ENCODE assay signal across 12 cellular contexts in the genomic region with DNA sequence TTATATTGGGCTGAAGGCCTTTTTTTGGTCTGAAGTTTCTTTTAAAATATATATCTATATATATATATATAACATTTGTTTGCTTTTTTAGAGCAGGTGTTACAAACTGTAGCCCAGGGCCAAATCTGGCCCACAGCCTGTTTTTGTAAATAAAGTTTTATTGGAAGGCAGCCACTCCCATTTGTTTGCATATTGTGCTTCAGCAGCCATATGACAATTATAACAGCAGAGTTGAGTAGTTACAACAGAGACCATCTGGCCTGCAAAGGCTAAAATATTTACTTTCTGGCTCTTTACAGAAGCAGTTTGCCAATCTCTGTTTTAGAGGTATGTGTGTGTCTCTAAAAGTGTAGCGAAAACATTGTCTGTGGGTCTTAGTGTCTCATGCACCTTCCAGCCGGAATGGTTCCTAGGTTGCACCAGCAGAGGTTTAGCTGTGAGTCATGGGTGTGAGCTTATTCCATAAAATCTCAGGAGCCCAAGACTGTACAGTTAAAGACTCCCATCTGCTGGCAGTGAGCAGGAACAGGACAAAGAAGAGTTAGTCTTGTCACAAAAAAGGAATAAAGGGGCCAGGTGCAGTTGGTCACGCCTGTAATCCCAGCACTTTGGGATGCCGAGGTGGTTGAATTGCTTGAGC. TPM values are rescaled to one million over a fixed set of nuclear protein-coding genes. Genes with fewer than 3 reads are reported as not detected.
DNase-seq lines count a peak whose midpoint lies in the region; ATAC-seq and TF ChIP-seq lines count a peak whose summit lies in the region.
"Had no signal": no experiment of that assay in that cellular context is flagged by ENCODE, and none has a peak within 500 bp of the region (broad histone marks: within the 10 kb centered on the region; RNA-seq: fewer than 3 reads in every experiment).

No MANE protein-coding gene starts in this region.

- no peak overlapping the region for H3K4me3 Mint-ChIP-seq in activated CD8-positive, alpha-beta T cell treated with anti-CD3 and anti-CD28 coated beads for 36 hours
- no peak overlapping the region for H3K4me3 Mint-ChIP-seq in activated CD4-positive, alpha-beta memory T cell treated with anti-CD3 and anti-CD28 coated beads for 36 hours
- H3K4me3 Mint-ChIP-seq: effector memory CD8-positive, alpha-beta T cell had no signal

- no peaks in the 10 kb centered on the region for H3K27me3 Mint-ChIP-seq in activated CD8-positive, alpha-beta T cell treated with anti-CD3 and anti-CD28 coated beads for 36 hours
- no peaks in the 10 kb centered on the region for H3K27me3 Mint-ChIP-seq in activated CD4-positive, alpha-beta memory T cell treated with anti-CD3 and anti-CD28 coated beads for 36 hours
- H3K27me3 Mint-ChIP-seq: effector memory CD8-positive, alpha-beta T cell had no signal

- no peak for ATAC-seq in activated CD8-positive, alpha-beta T cell treated with anti-CD3 and anti-CD28 coated beads for 36 hours
- no peak for ATAC-seq in omental fat pad (ENCODE audit: low FRiP score)
- ATAC-seq: effector memory CD8-positive, alpha-beta T cell; stimulated activated naive CD8-positive, alpha-beta T cell treated with anti-CD3 and anti-CD28 coated beads, Interleukin-15, Interleukin-2, amounts not matched to agents 100 U/mL and 50 U/mL, for 24 hours had no signal

- POLR2A ChIA-PET in activated CD8-positive, alpha-beta T cell treated with anti-CD3 and anti-CD28 coated beads for 36 hours (lab: Charles Lee) = interaction anchor here (0.6 kb wide), 1 partner anchor 59 kb away, joined by 3 read pairs; no protein-coding TSS in a partner anchor
- POLR2A ChIA-PET in activated CD4-positive, alpha-beta memory T cell treated with anti-CD3 and anti-CD28 coated beads for 36 hours (lab: Charles Lee) = no interaction called here

- TF ChIP-seq CTCF in epithelial cell of esophagus (IDR thresholded peaks at IDR 0.05; ENCODE audit: insufficient read depth, low read depth, low read length, missing control alignments) = peak; percentile 40
- no peak for TF ChIP-seq CTCF in activated CD8-positive, alpha-beta T cell treated with anti-CD3 and anti-CD28 coated beads for 36 hours (IDR thresholded peaks at IDR 0.05)
- TF ChIP-seq CTCF in omental fat pad (IDR thresholded peaks at IDR 0.05) = no peak

- H3K36me3 Mint-ChIP-seq in activated CD8-positive, alpha-beta T cell treated with anti-CD3 and anti-CD28 coated beads for 36 hours (ENCODE audit: low read depth) = peaks cover 22% of the 10 kb centered on the region
- peaks cover 19% of the 10 kb centered on the region for H3K36me3 Mint-ChIP-seq in activated CD4-positive, alpha-beta memory T cell treated with anti-CD3 and anti-CD28 coated beads for 36 hours

- H3K9me3 Mint-ChIP-seq in activated CD8-positive, alpha-beta T cell treated with anti-CD3 and anti-CD28 coated beads for 36 hours = no peaks in the 10 kb centered on the region
- H3K9me3 Mint-ChIP-seq in activated CD4-positive, alpha-beta memory T cell treated with anti-CD3 and anti-CD28 coated beads for 36 hours = no peaks in the 10 kb centered on the region
- H3K9me3 Mint-ChIP-seq: effector memory CD8-positive, alpha-beta T cell had no signal

- intact Hi-C loops in activated CD8-positive, alpha-beta T cell treated with anti-CD3 and anti-CD28 coated beads for 36 hours (cut with micrococcal nuclease) = no loop called here
- intact Hi-C loops in activated CD4-positive, alpha-beta memory T cell treated with anti-CD3 and anti-CD28 coated beads for 36 hours (cut with micrococcal nuclease) = no loop called here

- H3K4me3 ChIP-seq in epithelial cell of esophagus (ENCODE audit: low read length) = no peak overlapping the region

- no peaks in the 10 kb centered on the region for H3K4me1 Mint-ChIP-seq in activated CD8-positive, alpha-beta T cell treated with anti-CD3 and anti-CD28 coated beads for 36 hours (ENCODE audit: low read depth)
- no peaks in the 10 kb centered on the region for H3K4me1 Mint-ChIP-seq in activated CD4-positive, alpha-beta memory T cell treated with anti-CD3 and anti-CD28 coated beads for 36 hours (ENCODE audit: low read depth)

- peak; percentile 42 for DNase-seq in A172 (ENCODE audit: low spot score)
- peak; percentile 24 for DNase-seq in GM03348 (ENCODE audit: low spot score)
- DNase-seq in NCI-H748 (lab: John Stamatoyannopoulos, UW; ENCODE audit: unreplicated experiment) = peak; percentile 65
- DNase-seq in epithelial cell of esophagus (ENCODE audit: low read depth) = peak; percentile 68
- DNase-seq in activated CD8-positive, alpha-beta T cell treated with anti-CD3 and anti-CD28 coated beads for 36 hours = no peak
- no peak for DNase-seq in omental fat pad (ENCODE audit: low spot score)
- DNase-seq in NCI-H2107 treated with DMSO at 0.1 percent for 48 hours (lab: John Stamatoyannopoulos, UW; ENCODE audit: unreplicated experiment) = no peak
- no peak for DNase-seq in activated CD4-positive, alpha-beta memory T cell treated with anti-CD3 and anti-CD28 coated beads for 36 hours
- DNase-seq: activated gamma-delta T cell; effector memory CD8-positive, alpha-beta T cell; NCI-H1436 treated with DMSO at 0.1 percent for 48 hours; stimulated activated naive CD8-positive, alpha-beta T cell treated with anti-CD3 and anti-CD28 coated beads, Interleukin-15, Interleukin-2, amounts not matched to agents 100 U/mL and 50 U/mL, for 24 hours had no signal

- H3K27ac Mint-ChIP-seq in activated CD8-positive, alpha-beta T cell treated with anti-CD3 and anti-CD28 coated beads for 36 hours = no peak overlapping the region
- no peak overlapping the region for H3K27ac Mint-ChIP-seq in activated CD4-positive, alpha-beta memory T cell treated with anti-CD3 and anti-CD28 coated beads for 36 hours
- H3K27ac Mint-ChIP-seq: effector memory CD8-positive, alpha-beta T cell had no signal

- CTCF ChIA-PET in activated CD8-positive, alpha-beta T cell treated with anti-CD3 and anti-CD28 coated beads for 36 hours (lab: Charles Lee) = interaction anchor here (0.8 kb wide), 1 partner anchor 28 kb away, joined by 3 read pairs; no protein-coding TSS in a partner anchor
- CTCF ChIA-PET in activated CD4-positive, alpha-beta memory T cell treated with anti-CD3 and anti-CD28 coated beads for 36 hours (lab: Charles Lee) = no interaction called here

RNA-seq across cellular contexts. Expression of gene LCMT1, which starts 23.8 kb away (rescaled TPM):
- total RNA-seq in A172 (2014; rRNA removed; shearing (Covaris generic)) = 58.6 and 61.4 TPM in 2 replicates
- total RNA-seq in activated CD8-positive, alpha-beta T cell treated with anti-CD3 and anti-CD28 coated beads for 36 hours = 10 to 100 TPM; 37.1 to 40.7 TPM
- 10 to 100 TPM; 22.5 to 28.7 (median 24.8) TPM for total RNA-seq in omental fat pad
- 10 to 100 TPM; 47.2 to 50.1 TPM for total RNA-seq in activated CD4-positive, alpha-beta memory T cell treated with anti-CD3 and anti-CD28 coated beads for 36 hours

Comparison
In these comparisons a context has a peak if more than half of its experiments do, and no peak if none do; other contexts are left out.
1. DNase-seq: peak in A172 (single experiment), GM03348 (single experiment), NCI-H748 (single experiment) and epithelial cell of esophagus (single experiment); none in activated CD8-positive, alpha-beta T cell treated with anti-CD3 and anti-CD28 coated beads for 36 hours (single experiment), omental fat pad (single experiment), NCI-H2107 treated with DMSO at 0.1 percent for 48 hours (single experiment) and activated CD4-positive, alpha-beta memory T cell treated with anti-CD3 and anti-CD28 coated beads for 36 hours (single experiment).